ENCODE assay signal across 14 cellular contexts in genomic region chr10:75051308-75051707, GRCh38.
DNase-seq lines count a peak whose midpoint lies in the region; ATAC-seq and TF ChIP-seq lines count a peak whose summit lies in the region.
"Had no signal": no experiment of that assay in that cellular context is flagged by ENCODE, and none has a peak within 500 bp of the region (broad histone marks: within the 10 kb centered on the region; RNA-seq: fewer than 3 reads in every experiment).

No MANE protein-coding gene starts in this region.

- intact Hi-C loops in spleen (cut with DNase I; ENCODE audit: low total_unique reads): no loop called here

- TF ChIP-seq CTCF in WTC11 (IDR thresholded peaks at IDR 0.05) (no peak), nephron progenitor cell (IDR thresholded peaks at IDR 0.05) (no peak), spleen (IDR thresholded peaks at IDR 0.05 in 8 of 11, conservative IDR thresholded peaks at IDR 0.05 in 3 of 11) (no peak)

- no peaks in the 10 kb centered on the region for H3K27me3 ChIP-seq in spleen (replicated peaks in 1 of 7)

- H3K4me3 Mint-ChIP-seq in WTC11 (no peak overlapping the region), nephron progenitor cell (no peak overlapping the region)
- H3K4me3 Mint-ChIP-seq: B cell; CD4-positive, alpha-beta T cell; HFFc6 had no signal

- H3K4me1 ChIP-seq in spleen: no peaks in the 10 kb centered on the region

- POLR2A ChIA-PET in WTC11 (lab: Charles Lee): no interaction called here

- no peak overlapping the region for H3K27ac ChIP-seq in spleen
- no peak overlapping the region for H3K27ac ChIP-seq in substantia nigra (ENCODE audit: low read depth, low read length, poor library complexity, severe bottlenecking)

- H3K9me3 ChIP-seq in spleen: no peaks in the 10 kb centered on the region

- H3K9me3 Mint-ChIP-seq in WTC11 (peaks cover 4% of the 10 kb centered on the region; the same call in 1 of the 2 replicates), nephron progenitor cell (no peaks in the 10 kb centered on the region)
- H3K9me3 Mint-ChIP-seq: CD4-positive, alpha-beta T cell; HFFc6 had no signal

- DNase-seq in WTC11 (ENCODE audit: low spot score) (no peak), ecto neural progenitor cell (ENCODE audit: low spot score) (peak; percentile 24), nephron progenitor cell (no peak), spleen (peak; percentile 13), COLO829 (ENCODE audit: low spot score) (no peak), substantia nigra (lab: John Stamatoyannopoulos, UW) (no peak), NCI-H226 (no peak)
- DNase-seq: C1 segment of cervical spinal cord, DMS79, HCEC 1CT, HFFc6 had no signal

- H3K36me3 Mint-ChIP-seq in WTC11 (peaks cover 2% of the 10 kb centered on the region; the same call in 1 of the 2 replicates), nephron progenitor cell (ENCODE audit: low read depth) (no peaks in the 10 kb centered on the region)

- CTCF ChIA-PET in WTC11 (lab: Charles Lee): interaction anchor here (2.3 kb wide), 1 partner anchor 47 kb away, joined by 7 read pairs; no protein-coding TSS in a partner anchor

- no peak for ATAC-seq in WTC11
- ATAC-seq: GM12878 had no signal

- peak overlapping the region; percentile 10; the same call in 1 of the 2 replicates for H3K27ac Mint-ChIP-seq in WTC11
- H3K27ac Mint-ChIP-seq in nephron progenitor cell: peak overlapping the region; percentile 92
- H3K27ac Mint-ChIP-seq: B cell; CD4-positive, alpha-beta T cell; HFFc6 had no signal

- H3K4me1 Mint-ChIP-seq in WTC11 (no peaks in the 10 kb centered on the region), nephron progenitor cell (peaks cover 49% of the 10 kb centered on the region)
- H3K4me1 Mint-ChIP-seq: B cell had no signal

- WGBS in spleen, 5 donors: 93 to 100% (median 97%) methylated on average over 5 of the region's 5 CpGs

- H3K4me3 ChIP-seq in spleen: no peak overlapping the region
- H3K4me3 ChIP-seq: GM12878 had no signal

- no peak for TF ChIP-seq POLR2A in spleen (IDR thresholded peaks at IDR 0.05)

- H3K27me3 Mint-ChIP-seq in WTC11 (ENCODE audit: low read depth): no peaks in the 10 kb centered on the region; the same call in 1 of the 2 replicates
- peaks cover 10% of the 10 kb centered on the region for H3K27me3 Mint-ChIP-seq in nephron progenitor cell (ENCODE audit: low read depth, poor library complexity)
- H3K27me3 Mint-ChIP-seq: CD4-positive, alpha-beta T cell had no signal

- no peaks in the 10 kb centered on the region for H3K36me3 ChIP-seq in spleen

TF ChIP-seq in WTC11, 78 proteins besides CTCF, POLR2A, EP300 and RAD21 (continues in another document):
- TF ChIP-seq FOXK1 (CRISPR knock-in tag; IDR thresholded peaks at IDR 0.05) (no peak), ZNF671 (CRISPR knock-in tag; IDR thresholded peaks at IDR 0.05) (no peak), ZNF263 (CRISPR knock-in tag; IDR thresholded peaks at IDR 0.05; ENCODE audit: low read depth) (no peak), CREB1 (CRISPR knock-in tag; IDR thresholded peaks at IDR 0.05) (no peak), ZNF281 (CRISPR knock-in tag; IDR thresholded peaks at IDR 0.05) (no peak), RELA (CRISPR knock-in tag; IDR thresholded peaks at IDR 0.05; ENCODE audit: borderline replicate concordance) (no peak), NR3C1 (CRISPR knock-in tag; conservative IDR thresholded peaks at IDR 0.05; ENCODE audit: low read depth) (no peak), PRRX2 (CRISPR knock-in tag; IDR thresholded peaks at IDR 0.05) (no peak), TEAD1 (CRISPR knock-in tag; IDR thresholded peaks at IDR 0.05) (no peak), GRHL2 (CRISPR knock-in tag; IDR thresholded peaks at IDR 0.05; ENCODE audit: insufficient replicate concordance, severe bottlenecking) (no peak), ZNF317 (CRISPR knock-in tag; IDR thresholded peaks at IDR 0.05; ENCODE audit: borderline replicate concordance, low read depth) (no peak), JAZF1 (CRISPR knock-in tag; IDR thresholded peaks at IDR 0.05) (no peak)
- TF ChIP-seq, protein P1, sequence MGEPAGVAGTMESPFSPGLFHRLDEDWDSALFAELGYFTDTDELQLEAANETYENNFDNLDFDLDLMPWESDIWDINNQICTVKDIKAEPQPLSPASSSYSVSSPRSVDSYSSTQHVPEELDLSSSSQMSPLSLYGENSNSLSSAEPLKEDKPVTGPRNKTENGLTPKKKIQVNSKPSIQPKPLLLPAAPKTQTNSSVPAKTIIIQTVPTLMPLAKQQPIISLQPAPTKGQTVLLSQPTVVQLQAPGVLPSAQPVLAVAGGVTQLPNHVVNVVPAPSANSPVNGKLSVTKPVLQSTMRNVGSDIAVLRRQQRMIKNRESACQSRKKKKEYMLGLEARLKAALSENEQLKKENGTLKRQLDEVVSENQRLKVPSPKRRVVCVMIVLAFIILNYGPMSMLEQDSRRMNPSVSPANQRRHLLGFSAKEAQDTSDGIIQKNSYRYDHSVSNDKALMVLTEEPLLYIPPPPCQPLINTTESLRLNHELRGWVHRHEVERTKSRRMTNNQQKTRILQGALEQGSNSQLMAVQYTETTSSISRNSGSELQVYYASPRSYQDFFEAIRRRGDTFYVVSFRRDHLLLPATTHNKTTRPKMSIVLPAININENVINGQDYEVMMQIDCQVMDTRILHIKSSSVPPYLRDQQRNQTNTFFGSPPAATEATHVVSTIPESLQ (CRISPR knock-in tag; IDR thresholded peaks at IDR 0.05): no peak
- TF ChIP-seq, protein P2, sequence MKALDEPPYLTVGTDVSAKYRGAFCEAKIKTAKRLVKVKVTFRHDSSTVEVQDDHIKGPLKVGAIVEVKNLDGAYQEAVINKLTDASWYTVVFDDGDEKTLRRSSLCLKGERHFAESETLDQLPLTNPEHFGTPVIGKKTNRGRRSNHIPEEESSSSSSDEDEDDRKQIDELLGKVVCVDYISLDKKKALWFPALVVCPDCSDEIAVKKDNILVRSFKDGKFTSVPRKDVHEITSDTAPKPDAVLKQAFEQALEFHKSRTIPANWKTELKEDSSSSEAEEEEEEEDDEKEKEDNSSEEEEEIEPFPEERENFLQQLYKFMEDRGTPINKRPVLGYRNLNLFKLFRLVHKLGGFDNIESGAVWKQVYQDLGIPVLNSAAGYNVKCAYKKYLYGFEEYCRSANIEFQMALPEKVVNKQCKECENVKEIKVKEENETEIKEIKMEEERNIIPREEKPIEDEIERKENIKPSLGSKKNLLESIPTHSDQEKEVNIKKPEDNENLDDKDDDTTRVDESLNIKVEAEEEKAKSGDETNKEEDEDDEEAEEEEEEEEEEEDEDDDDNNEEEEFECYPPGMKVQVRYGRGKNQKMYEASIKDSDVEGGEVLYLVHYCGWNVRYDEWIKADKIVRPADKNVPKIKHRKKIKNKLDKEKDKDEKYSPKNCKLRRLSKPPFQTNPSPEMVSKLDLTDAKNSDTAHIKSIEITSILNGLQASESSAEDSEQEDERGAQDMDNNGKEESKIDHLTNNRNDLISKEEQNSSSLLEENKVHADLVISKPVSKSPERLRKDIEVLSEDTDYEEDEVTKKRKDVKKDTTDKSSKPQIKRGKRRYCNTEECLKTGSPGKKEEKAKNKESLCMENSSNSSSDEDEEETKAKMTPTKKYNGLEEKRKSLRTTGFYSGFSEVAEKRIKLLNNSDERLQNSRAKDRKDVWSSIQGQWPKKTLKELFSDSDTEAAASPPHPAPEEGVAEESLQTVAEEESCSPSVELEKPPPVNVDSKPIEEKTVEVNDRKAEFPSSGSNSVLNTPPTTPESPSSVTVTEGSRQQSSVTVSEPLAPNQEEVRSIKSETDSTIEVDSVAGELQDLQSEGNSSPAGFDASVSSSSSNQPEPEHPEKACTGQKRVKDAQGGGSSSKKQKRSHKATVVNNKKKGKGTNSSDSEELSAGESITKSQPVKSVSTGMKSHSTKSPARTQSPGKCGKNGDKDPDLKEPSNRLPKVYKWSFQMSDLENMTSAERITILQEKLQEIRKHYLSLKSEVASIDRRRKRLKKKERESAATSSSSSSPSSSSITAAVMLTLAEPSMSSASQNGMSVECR (CRISPR knock-in tag; IDR thresholded peaks at IDR 0.05; ENCODE audit: borderline replicate concordance): no peak

Comparison
In these comparisons a context has a peak if more than half of its experiments do, and no peak if none do; other contexts are left out.
1. DNase-seq: peak in ecto neural progenitor cell (single experiment) and spleen (single experiment); none in WTC11 (single experiment), nephron progenitor cell (single experiment), COLO829 (single experiment), substantia nigra (0 of 49) and NCI-H226 (single experiment).